Comparison of ENCODE assay signal across 15 cellular contexts in genomic region chr9:112308576-112308975, GRCh38. TPM values are rescaled to one million over a fixed set of nuclear protein-coding genes. Genes with fewer than 3 reads are reported as not detected.
DNase-seq lines count a peak whose midpoint lies in the region; ATAC-seq, FAIRE-seq and TF ChIP-seq lines count a peak whose summit lies in the region.
"Had no signal": no experiment of that assay in that cellular context is flagged by ENCODE, and none has a peak within 500 bp of the region (broad histone marks: within the 10 kb centered on the region; RNA-seq: fewer than 3 reads in every experiment).

No MANE protein-coding gene starts in this region.

- H4K20me1 ChIP-seq in neural cell (ENCODE audit: insufficient read depth): no peaks in the 10 kb centered on the region

- TF ChIP-seq EP300 in neural cell (conservative IDR thresholded peaks at IDR 0.05; ENCODE audit: poor library complexity, severe bottlenecking): no peak

- H3K4me1 Mint-ChIP-seq in brain: peaks cover 57% of the 10 kb centered on the region
- peaks cover 23 to 77% (median 55%) of the 10 kb centered on the region in 7 donors for H3K4me1 Mint-ChIP-seq in naive thymus-derived CD4-positive, alpha-beta T cell

- no peak overlapping the region for H2AFZ ChIP-seq in neural cell (ENCODE audit: low read depth, low read length)

- H3K4me1 ChIP-seq in HUES48 (ENCODE audit: control insufficient read depth, insufficient read depth, low read length): peaks cover 33% of the 10 kb centered on the region
- H3K4me1 ChIP-seq in naive thymus-derived CD4-positive, alpha-beta T cell (ENCODE audit: control insufficient read depth in 2 of 2, insufficient read depth in 2 of 2, low read length in 2 of 2): peaks cover 10 to 12% of the 10 kb centered on the region in 2 donors

- H3K27ac ChIP-seq in HUES48 (ENCODE audit: low read depth, low read length) (peak overlapping the region; percentile 29), neural cell (ENCODE audit: low read length) (peak overlapping the region; percentile 10)
- H3K27ac ChIP-seq in naive thymus-derived CD4-positive, alpha-beta T cell (ENCODE audit: low read depth, low read length): no peak overlapping the region
- H3K27ac ChIP-seq: adrenal gland, heart right ventricle had no signal

- peak overlapping the region; percentile 28 to 87 (median 67) for H3K27ac Mint-ChIP-seq in brain
- no peak overlapping the region for H3K27ac Mint-ChIP-seq in naive thymus-derived CD4-positive, alpha-beta T cell

- POLR2A ChIA-PET in naive thymus-derived CD4-positive, alpha-beta T cell (lab: Charles Lee): no interaction called here

- TF ChIP-seq CTCF in brain (conservative IDR thresholded peaks at IDR 0.05) (no peak), neural cell (IDR thresholded peaks at IDR 0.05; ENCODE audit: poor library complexity, severe bottlenecking) (no peak), GM13976 (IDR thresholded peaks at IDR 0.05; ENCODE audit: borderline replicate concordance, control extremely low read depth, extremely low read depth, insufficient read depth, missing control alignments) (no peak)

- H3K4me2 ChIP-seq in neural cell (ENCODE audit: low read length): peak overlapping the region; percentile 18

- peaks cover 13% of the 10 kb centered on the region for H3K36me3 Mint-ChIP-seq in brain
- peaks cover 0 to 12% (median 6%) of the 10 kb centered on the region in 5 donors for H3K36me3 Mint-ChIP-seq in naive thymus-derived CD4-positive, alpha-beta T cell

- H3K9ac ChIP-seq in HUES48 (ENCODE audit: low read depth, low read length): no peak overlapping the region
- H3K9ac ChIP-seq in neural cell (ENCODE audit: low read length): peak overlapping the region; percentile 9

- DNase-seq in NCI-H2227 (lab: John Stamatoyannopoulos, UW; ENCODE audit: unreplicated experiment) (peak; percentile 40), GM13976 (ENCODE audit: low spot score) (no peak), Ammon's horn (ENCODE audit: low spot score) (no peak), RCC 7860 (ENCODE audit: low spot score) (no peak)
- no peak for DNase-seq in naive thymus-derived CD4-positive, alpha-beta T cell
- DNase-seq: adrenal gland; C1 segment of cervical spinal cord; effector CD4-positive, alpha-beta T cell; HCEC 1CT; heart right ventricle; midbrain; PC-3 had no signal

- H3K27me3 Mint-ChIP-seq in brain: no peaks in the 10 kb centered on the region
- no peaks in the 10 kb centered on the region for H3K27me3 Mint-ChIP-seq in naive thymus-derived CD4-positive, alpha-beta T cell

- H3K36me3 ChIP-seq in HUES48 (ENCODE audit: control insufficient read depth, insufficient read depth, low read length): no peaks in the 10 kb centered on the region
- H3K36me3 ChIP-seq in neural cell (ENCODE audit: insufficient read depth, low read length): no peaks in the 10 kb centered on the region
- peaks cover 0 to 3% (median 0%) of the 10 kb centered on the region in 3 experiments for H3K36me3 ChIP-seq in naive thymus-derived CD4-positive, alpha-beta T cell (ENCODE audit: control insufficient read depth in 2 of 3, insufficient read depth in 3 of 3, low read length in 3 of 3)
- H3K36me3 ChIP-seq: adrenal gland had no signal

- no peaks in the 10 kb centered on the region for H3F3A ChIP-seq in neural cell (ENCODE audit: insufficient read depth, low read length, poor library complexity, severe bottlenecking)

- FAIRE-seq in RCC 7860 (lab: Jason Lieb, UNC): no peak

- peaks cover 0 to 2% (median 0%) of the 10 kb centered on the region in 5 experiments for H3K9me3 Mint-ChIP-seq in brain
- no peaks in the 10 kb centered on the region for H3K9me3 Mint-ChIP-seq in naive thymus-derived CD4-positive, alpha-beta T cell

- H3K79me2 ChIP-seq in neural cell (replicated peaks; ENCODE audit: insufficient read depth, low read length): peaks cover 39% of the 10 kb centered on the region

- no peaks in the 10 kb centered on the region for H3K9me3 ChIP-seq in HUES48 (ENCODE audit: control insufficient read depth, insufficient read depth, low read length)
- no peaks in the 10 kb centered on the region for H3K9me3 ChIP-seq in neural cell (ENCODE audit: low read length)
- H3K9me3 ChIP-seq in naive thymus-derived CD4-positive, alpha-beta T cell (ENCODE audit: control insufficient read depth in 2 of 3, low read length in 3 of 3): no peaks in the 10 kb centered on the region
- H3K9me3 ChIP-seq: adrenal gland, heart right ventricle had no signal

- CTCF ChIA-PET in naive thymus-derived CD4-positive, alpha-beta T cell (lab: Charles Lee): no interaction called here

- in situ Hi-C loops in GM13976 (cut with MboI; ENCODE audit: low sequenced_read_pairs, unreplicated experiment): no loop called here

- no peak for TF ChIP-seq RAD21 in neural cell (conservative IDR thresholded peaks at IDR 0.05)

- intact Hi-C loops in naive thymus-derived CD4-positive, alpha-beta T cell (cut with micrococcal nuclease): no loop called here

- ATAC-seq in naive thymus-derived CD4-positive, alpha-beta T cell: no peak
- ATAC-seq: heart right ventricle, PC-3 had no signal

- H3K4me3 ChIP-seq in HUES48 (ENCODE audit: low read depth, low read length) (no peak overlapping the region), neural cell (ENCODE audit: low read length) (peak overlapping the region; percentile 42)
- H3K4me3 ChIP-seq in naive thymus-derived CD4-positive, alpha-beta T cell (ENCODE audit: low read length): no peak overlapping the region
- H3K4me3 ChIP-seq: adrenal gland, heart right ventricle had no signal

- H3K4me3 Mint-ChIP-seq in brain: peak overlapping the region; percentile 4 to 66 (median 10)
- H3K4me3 Mint-ChIP-seq in naive thymus-derived CD4-positive, alpha-beta T cell: peak overlapping the region in 1 of 10 donors; percentile 25

- H3K9me2 ChIP-seq in neural cell (ENCODE audit: insufficient read depth, low read length): no peaks in the 10 kb centered on the region

- H3K27me3 ChIP-seq in HUES48 (ENCODE audit: control insufficient read depth, insufficient read depth, low read length): no peaks in the 10 kb centered on the region
- no peaks in the 10 kb centered on the region for H3K27me3 ChIP-seq in neural cell (ENCODE audit: insufficient read depth, low read depth, low read length)
- H3K27me3 ChIP-seq in naive thymus-derived CD4-positive, alpha-beta T cell (ENCODE audit: control insufficient read depth in 2 of 2, insufficient read depth in 2 of 2, low read length in 2 of 2): no peaks in the 10 kb centered on the region
- H3K27me3 ChIP-seq: adrenal gland, heart right ventricle had no signal

TF ChIP-seq in neural cell, 6 proteins besides CTCF, POLR2A, EP300 and RAD21:
- no peak for TF ChIP-seq POLR2AphosphoS5 (IDR thresholded peaks at IDR 0.05)
- no peak for TF ChIP-seq REST (IDR thresholded peaks at IDR 0.05; ENCODE audit: borderline replicate concordance)
- no peak for TF ChIP-seq EZH2 (IDR thresholded peaks at IDR 0.05; ENCODE audit: borderline replicate concordance, insufficient read depth, low read length, poor library complexity, severe bottlenecking)
- TF ChIP-seq TAF1 (IDR thresholded peaks at IDR 0.05; ENCODE audit: low read depth): no peak
- TF ChIP-seq SMC3 (conservative IDR thresholded peaks at IDR 0.05; ENCODE audit: poor library complexity): no peak
- no peak for TF ChIP-seq MXI1 (conservative IDR thresholded peaks at IDR 0.05; ENCODE audit: poor library complexity, severe bottlenecking)

RNA-seq across cellular contexts. Expression of gene PTBP3, which starts 24.8 kb away (rescaled TPM):
- polyA plus RNA-seq in brain (ENCODE audit: insufficient read depth, low read depth, low replicate concordance) (20.4 TPM), neural cell (29.7 and 36.1 TPM in 2 replicates)
- 87.9 and 102 TPM in 2 replicates for polyA minus RNA-seq in neural cell
- 100 to 1,000 TPM in 4 of 5 experiments, 10 to 100 TPM in 1; 99.2 to 148 (median 124) TPM for total RNA-seq in naive thymus-derived CD4-positive, alpha-beta T cell
- 10 to 100 TPM; 28.8 to 39.8 TPM for polyA plus RNA-seq in naive thymus-derived CD4-positive, alpha-beta T cell

Comparison
In these comparisons a context has a peak if more than half of its experiments do, and no peak if none do; other contexts are left out.
1. H3K27ac Mint-ChIP-seq: peak in brain (5 of 5); none in naive thymus-derived CD4-positive, alpha-beta T cell (0 of 9).